Comparison of ENCODE assay signal across 8 cellular contexts in genomic region chr1:67646145-67647035, GRCh38. TPM values are rescaled to one million over a fixed set of nuclear protein-coding genes. Genes with fewer than 3 reads are reported as not detected.
DNase-seq lines count a peak whose midpoint lies in the region; ATAC-seq, FAIRE-seq and TF ChIP-seq lines count a peak whose summit lies in the region.

No MANE protein-coding gene starts in this region.

- H3K4me2 ChIP-seq in GM23248 (ENCODE audit: unreplicated experiment) (no peak overlapping the region), H1 (ENCODE audit: insufficient read depth in 1 of 2, low read depth in 2 of 2, low read length in 2 of 2) (no peak overlapping the region)

- 85 to 96% methylated on average over 3 of the region's 3 CpGs for WGBS in GM23248 (ENCODE audit: low coverage in 1 of 2, low lambda C conversion rate in 2 of 2, missing lambda C conversion rate in 2 of 2), 2 experiments
- WGBS in H1 (ENCODE audit: extremely low coverage in 1 of 2, insufficient coverage in 1 of 2, insufficient read length in 1 of 2, insufficient replicate concordance in 2 of 2, low coverage in 1 of 2, low lambda C conversion rate in 2 of 2, missing lambda C conversion rate in 1 of 2), 2 experiments: 89% methylated on average over 3 of the region's 3 CpGs; no CpG with 5 or more reads in 1 of the 2 experiments
- WGBS in psoas muscle, 3 donors: 62 to 65% (median 63%) methylated on average over 3 of the region's 3 CpGs

- no peak overlapping the region for H2BK12ac ChIP-seq in H1 (ENCODE audit: low read depth, low read length)

- H3K9ac ChIP-seq in GM23248 (no peak overlapping the region), H1 (replicated peaks in 1 of 4; ENCODE audit: extremely low read depth in 1 of 4, low read depth in 3 of 4, low read length in 3 of 4) (no peak overlapping the region)

- H2BK15ac ChIP-seq in H1 (ENCODE audit: low read length): peak overlapping the region; percentile 61; the same call in 1 of the 2 replicates

- H3K9me3 ChIP-seq in GM23248 (ENCODE audit: low read depth) (no peaks in the 10 kb centered on the region), H1 (ENCODE audit: insufficient read depth in 2 of 2, low read depth in 1 of 2, low read length in 1 of 2) (no peaks in the 10 kb centered on the region), psoas muscle (no peaks in the 10 kb centered on the region)

- H4K20me1 ChIP-seq in GM23248 (ENCODE audit: insufficient read depth) (no peaks in the 10 kb centered on the region), H1 (replicated peaks in 1 of 2; ENCODE audit: control insufficient read depth in 1 of 2, insufficient read depth in 2 of 2, low read length in 2 of 2) (no peaks in the 10 kb centered on the region)

- H4K91ac ChIP-seq in H1 (replicated peaks; ENCODE audit: insufficient read length, low read length): no peak overlapping the region

- H2AK5ac ChIP-seq in H1 (ENCODE audit: low read depth, low read length): no peak overlapping the region

- H3K56ac ChIP-seq in H1 (replicated peaks; ENCODE audit: insufficient read length, low read depth, low read length): no peak overlapping the region

- no peak overlapping the region for H3K27ac ChIP-seq in GM23248
- H3K27ac ChIP-seq in H1 (ENCODE audit: low read depth, low read length): no peak overlapping the region
- peak overlapping the region; percentile 73 for H3K27ac ChIP-seq in psoas muscle

- TF ChIP-seq EP300 in H1 (IDR thresholded peaks at IDR 0.05; ENCODE audit: borderline replicate concordance in 1 of 2, low read depth in 2 of 2, low read length in 2 of 2): no peak

- no peak overlapping the region for H4K8ac ChIP-seq in H1 (ENCODE audit: extremely low read depth, insufficient read depth, low read length)

- H3K27me3 ChIP-seq in GM23248 (replicated peaks; ENCODE audit: insufficient read depth): no peaks in the 10 kb centered on the region
- no peaks in the 10 kb centered on the region for H3K27me3 ChIP-seq in H1 (replicated peaks in 1 of 4; ENCODE audit: control insufficient read depth in 3 of 4, extremely low read depth in 1 of 4, insufficient read depth in 3 of 4, low read length in 3 of 4)
- H3K27me3 ChIP-seq in psoas muscle (ENCODE audit: insufficient read depth in 3 of 3, low read length in 2 of 3): no peaks in the 10 kb centered on the region

- H3K9me2 ChIP-seq in GM23248 (ENCODE audit: insufficient read depth): no peaks in the 10 kb centered on the region

- no peak overlapping the region for H3K4me3 ChIP-seq in GM23248
- no peak overlapping the region for H3K4me3 ChIP-seq in H1 (ENCODE audit: extremely low read depth in 1 of 4, insufficient read depth in 2 of 4, low read depth in 3 of 4, low read length in 4 of 4)
- H3K4me3 ChIP-seq in psoas muscle: no peak overlapping the region

- no peaks in the 10 kb centered on the region for H3K23me2 ChIP-seq in H1 (ENCODE audit: low read depth, low read length)

- no peak overlapping the region for H2BK120ac ChIP-seq in H1 (replicated peaks; ENCODE audit: low read depth, low read length)

- H4K5ac ChIP-seq in H1 (ENCODE audit: insufficient read length, low read depth, low read length): no peak overlapping the region

- DNase-seq in GM23248 (peak; percentile 11), NCI-H2227 treated with DMSO at 0.1 percent for 48 hours (lab: John Stamatoyannopoulos, UW) (peak; percentile 88), H1 (ENCODE audit: low read depth in 1 of 2, low spot score in 2 of 2) (no peak), psoas muscle (peak; percentile 21 to 59), GM20000 (ENCODE audit: low spot score) (no peak), HTR-8/SVneo (ENCODE audit: insufficient read length, low spot score) (no peak)

- H2BK5ac ChIP-seq in H1 (ENCODE audit: low read depth, low read length): no peak overlapping the region

- no peak for TF ChIP-seq POLR2A in H1 (IDR thresholded peaks at IDR 0.05; ENCODE audit: control extremely low read depth in 1 of 2, low read depth in 2 of 2, low read length in 2 of 2)

- in situ Hi-C loops in GM23248 (cut with MboI): no loop called here

- 0 out of 2 replicates have a peak, but pooled peaks cover 4% of the 10 kb centered on the region for H3K4me1 ChIP-seq in GM23248 (ENCODE audit: insufficient read depth)
- no peaks in the 10 kb centered on the region; a peak in 1 of 7 replicates for H3K4me1 ChIP-seq in H1 (replicated peaks in 1 of 4; ENCODE audit: control insufficient read depth in 3 of 4, insufficient read depth in 4 of 4, low read length in 3 of 4)
- H3K4me1 ChIP-seq in psoas muscle: peaks cover 26% of the 10 kb centered on the region

- no peak overlapping the region for H3K14ac ChIP-seq in H1 (ENCODE audit: insufficient read length)

- H3K79me2 ChIP-seq in GM23248 (ENCODE audit: insufficient read depth) (no peaks in the 10 kb centered on the region), H1 (ENCODE audit: control insufficient read depth in 1 of 2, insufficient read depth in 2 of 2, low read length in 2 of 2) (no peaks in the 10 kb centered on the region)

- no peak for TF ChIP-seq RAD21 in H1 (IDR thresholded peaks at IDR 0.05 in 1 of 2, conservative IDR thresholded peaks at IDR 0.05 in 1 of 2; ENCODE audit: low read depth in 2 of 2, low read length in 2 of 2)

- no peaks in the 10 kb centered on the region for H3F3A ChIP-seq in GM23248 (ENCODE audit: insufficient read depth)

- no peak overlapping the region for H3K23ac ChIP-seq in H1 (ENCODE audit: insufficient read length)

- FAIRE-seq in H1 (lab: Jason Lieb, UNC) (no peak), HTR-8/SVneo (lab: Jason Lieb, UNC) (no peak)

- H3K36me3 ChIP-seq in GM23248 (ENCODE audit: low read depth): no peaks in the 10 kb centered on the region
- H3K36me3 ChIP-seq in H1 (ENCODE audit: control insufficient read depth in 2 of 4, insufficient read depth in 4 of 4, low read length in 3 of 4): no peaks in the 10 kb centered on the region
- H3K36me3 ChIP-seq in psoas muscle (ENCODE audit: insufficient read depth in 1 of 2, low read depth in 1 of 2): no peaks in the 10 kb centered on the region

- H3K18ac ChIP-seq in H1 (ENCODE audit: extremely low read depth, low read length): no peak overlapping the region

- H3K79me1 ChIP-seq in H1 (ENCODE audit: low read depth, low read length): no peaks in the 10 kb centered on the region

- H3K4ac ChIP-seq in H1 (replicated peaks; ENCODE audit: insufficient read length, low read depth, low read length): no peak overlapping the region

- no peak overlapping the region for H2BK20ac ChIP-seq in H1 (ENCODE audit: low read length)

- peak; percentile 35 to 61 (median 52) for ATAC-seq in psoas muscle
- no peak for ATAC-seq in HG03196 (IDR thresholded peaks at IDR 0.05; ENCODE audit: unreplicated experiment)
- ATAC-seq in GM18873 (IDR thresholded peaks at IDR 0.05; ENCODE audit: low FRiP score, unreplicated experiment): no peak

- intact Hi-C loops in psoas muscle (cut with DNase I): loop anchor here in 1 of 2 donors (5.0 to 10.0 kb wide), 2 partner anchors 36 to 72 kb away; no protein-coding TSS in a partner anchor

- H2AFZ ChIP-seq in GM23248: no peak overlapping the region
- no peak overlapping the region for H2AFZ ChIP-seq in H1 (ENCODE audit: low read length)

- TF ChIP-seq CTCF in H1 (IDR thresholded peaks at IDR 0.05; ENCODE audit: control extremely low read depth in 1 of 3, insufficient read depth in 1 of 3, low read depth in 1 of 3, low read length in 3 of 3) (no peak), psoas muscle (IDR thresholded peaks at IDR 0.05) (no peak), GM20000 (IDR thresholded peaks at IDR 0.05; ENCODE audit: extremely low read depth, missing control alignments) (no peak)

- CTCF ChIA-PET in H1 (lab: Charles Lee; ENCODE audit: partially characterized antibody): interaction anchor here (0.6 to 2.1 kb wide), 7 partner anchors 15 to 124 kb away, joined by 3 to 6 read pairs (median 3); no protein-coding TSS in a partner anchor

- POLR2A ChIA-PET in H1 (lab: Charles Lee; ENCODE audit: partially characterized antibody): no interaction called here

TF ChIP-seq in H1, 55 proteins besides CTCF, POLR2A, EP300 and RAD21 (continues in another document):
- TF ChIP-seq SP2 (IDR thresholded peaks at IDR 0.05; ENCODE audit: low read length) (no peak), FOSL1 (IDR thresholded peaks at IDR 0.05; ENCODE audit: insufficient read depth, low read depth, low read length) (no peak), ZNF274 (IDR thresholded peaks at IDR 0.05; ENCODE audit: borderline replicate concordance, extremely low read depth, low read length) (no peak), TBP (IDR thresholded peaks at IDR 0.05; ENCODE audit: low read depth, low read length) (no peak), ATF3 (IDR thresholded peaks at IDR 0.05; ENCODE audit: insufficient read depth, low read depth, low read length) (no peak), SP4 (IDR thresholded peaks at IDR 0.05; ENCODE audit: low read length) (no peak), NRF1 (IDR thresholded peaks at IDR 0.05; ENCODE audit: low read depth, low read length) (no peak), GABPA (IDR thresholded peaks at IDR 0.05; ENCODE audit: borderline replicate concordance, insufficient read depth, low read length) (no peak), KDM5A (IDR thresholded peaks at IDR 0.05; ENCODE audit: low read length) (no peak), JUN (IDR thresholded peaks at IDR 0.05; ENCODE audit: low read depth, low read length) (no peak)

RNA-seq across cellular contexts. Expression of gene GADD45A, which starts 38.6 kb away (rescaled TPM):
- 59.4 and 72.8 TPM in 2 replicates for total RNA-seq in GM23248 (2014; rRNA removed; shearing (Covaris generic))
- polyA plus RNA-seq in GM23248 (2016; fragmentation: Nextera tagmentation; extraction: Ambion mirVana) (111 and 115 TPM in 2 replicates), H1 (2011; rRNA removed) (7.6 and 13.6 TPM in 2 replicates), psoas muscle (100 to 1,000 TPM in 2 of 3 donors, 10 to 100 TPM in 1; 88.8 to 248 (median 197) TPM)
- 15.5 and 15.6 TPM in 2 replicates for total RNA-seq in H1 (2021; fragmentation: NEBNext Ultra II Directional; extraction: Animal tissue kit (Norgen Biotek cat#: 25700))
- polyA plus RNA-seq in H1 (2011; cell fraction: cytosol; rRNA removed): 14.2 TPM
- 19.6 TPM for polyA plus RNA-seq in H1 (2011; cell fraction: nucleus; rRNA removed)
- 13.3 to 20.9 TPM (median 16.5 TPM) in 4 replicates for polyA plus RNA-seq in H1 (2012, experiment 1 of 2)
- 7.9 TPM for polyA plus RNA-seq in H1 (2012, experiment 2 of 2)
- 12.3 TPM for polyA plus RNA-seq in H1 (2013, experiment 1 of 2)
- 13.6 TPM for polyA plus RNA-seq in H1 (2013, experiment 2 of 2)
- polyA minus RNA-seq in H1 (2011; rRNA and poly(A)+ RNA removed): 1.1 and 2.4 TPM in 2 replicates
- 7.8 TPM for polyA minus RNA-seq in H1 (2011; cell fraction: cytosol; rRNA and poly(A)+ RNA removed)
- 30.7 TPM for polyA minus RNA-seq in H1 (2011; cell fraction: nucleus; rRNA and poly(A)+ RNA removed)
- 100 to 1,000 TPM in 3 of 4 donors, 10 to 100 TPM in 1; 93.5 to 505 (median 230) TPM for total RNA-seq in psoas muscle

Comparison
In these comparisons a context has a peak if more than half of its experiments do, and no peak if none do; other contexts are left out.
1. DNase-seq: peak in GM23248 (single experiment), NCI-H2227 treated with DMSO at 0.1 percent for 48 hours (single experiment) and psoas muscle (2 of 2); none in H1 (0 of 2), GM20000 (single experiment) and HTR-8/SVneo (single experiment).
2. ATAC-seq: peak in psoas muscle (4 of 4); none in HG03196 (single experiment) and GM18873 (single experiment).